Comparison of ENCODE assay signal across 9 cellular contexts in genomic region chr10:15254808-15255655, GRCh38.
A peak's percentile ranks its signal among the peaks of the same experiment; 100 is the strongest.
DNase-seq lines count a peak whose midpoint lies in the region; ATAC-seq and TF ChIP-seq lines count a peak whose summit lies in the region.
"Had no signal": no experiment of that assay in that cellular context is flagged by ENCODE, and none has a peak within 500 bp of the region (broad histone marks: within the 10 kb centered on the region; RNA-seq: fewer than 3 reads in every experiment).

No MANE protein-coding gene starts in this region.

- TF ChIP-seq POLR2A in upper lobe of left lung (IDR thresholded peaks at IDR 0.05): no peak

- peak; percentile 48 for DNase-seq in GM13977 (ENCODE audit: low spot score)
- peak; percentile 72 for DNase-seq in KBM-7
- peak; percentile 49 for DNase-seq in activated naive CD8-positive, alpha-beta T cell treated with anti-CD3 and anti-CD28 coated beads, Interleukin-2, amount 10 ng/mL, durations not matched to agents 7 days and 5 days
- peak in 5 of 10 donors; percentile 5 to 40 (median 18) for DNase-seq in naive thymus-derived CD8-positive, alpha-beta T cell
- DNase-seq in SHP77 (lab: John Stamatoyannopoulos, UW): no peak
- DNase-seq in ecto neural progenitor cell (ENCODE audit: low spot score): no peak
- no peak for DNase-seq in upper lobe of left lung
- no peak for DNase-seq in NCI-H1105 treated with DMSO at 0.1 percent for 48 hours (lab: John Stamatoyannopoulos, UW)

- in situ Hi-C loops in GM13977 (cut with MboI; ENCODE audit: low pct_unique_long_range_greater_than_20kb, low sequenced_read_pairs, unreplicated experiment) (no loop called here), KBM-7 (cut with MboI; ENCODE audit: low pct_unique_long_range_greater_than_20kb, low sequenced_read_pairs) (no loop called here)

- H3K36me3 ChIP-seq in upper lobe of left lung: no peaks in the 10 kb centered on the region
- H3K36me3 ChIP-seq: neutrophil had no signal

- H3K9me3 Mint-ChIP-seq in activated naive CD8-positive, alpha-beta T cell treated with anti-CD3 and anti-CD28 coated beads, Interleukin-2, amount 10 ng/mL, durations not matched to agents 7 days and 5 days: no peaks in the 10 kb centered on the region
- H3K9me3 Mint-ChIP-seq in naive thymus-derived CD8-positive, alpha-beta T cell: peaks cover 0 to 2% (median 0%) of the 10 kb centered on the region in 9 donors

- peaks cover 2% of the 10 kb centered on the region for H3K36me3 Mint-ChIP-seq in activated naive CD8-positive, alpha-beta T cell treated with anti-CD3 and anti-CD28 coated beads, Interleukin-2, amount 10 ng/mL, durations not matched to agents 7 days and 5 days
- peaks cover 0 to 12% (median 2%) of the 10 kb centered on the region in 3 donors for H3K36me3 Mint-ChIP-seq in naive thymus-derived CD8-positive, alpha-beta T cell

- peak overlapping the region; percentile 76 for H3K27ac Mint-ChIP-seq in activated naive CD8-positive, alpha-beta T cell treated with anti-CD3 and anti-CD28 coated beads, Interleukin-2, amount 10 ng/mL, durations not matched to agents 7 days and 5 days
- H3K27ac Mint-ChIP-seq in naive thymus-derived CD8-positive, alpha-beta T cell: peak overlapping the region; percentile 78 to 97 (median 94)

- WGBS in upper lobe of left lung, 2 donors: 39 to 42% methylated on average over 10 of the region's 10 CpGs

- no peaks in the 10 kb centered on the region for H3K9me3 ChIP-seq in upper lobe of left lung
- H3K9me3 ChIP-seq: neutrophil had no signal

- peak overlapping the region; percentile 85 for H3K4me3 Mint-ChIP-seq in activated naive CD8-positive, alpha-beta T cell treated with anti-CD3 and anti-CD28 coated beads, Interleukin-2, amount 10 ng/mL, durations not matched to agents 7 days and 5 days
- peak overlapping the region; percentile 86 to 98 (median 92) for H3K4me3 Mint-ChIP-seq in naive thymus-derived CD8-positive, alpha-beta T cell

- TF ChIP-seq EP300 in upper lobe of left lung (IDR thresholded peaks at IDR 0.05): no peak

- TF ChIP-seq CTCF in GM13977 (IDR thresholded peaks at IDR 0.05; ENCODE audit: extremely low read depth, insufficient read depth, missing control alignments) (no peak), upper lobe of left lung (IDR thresholded peaks at IDR 0.05) (no peak)

- H3K27ac ChIP-seq in upper lobe of left lung: no peak overlapping the region
- H3K27ac ChIP-seq: neutrophil had no signal

- peak; percentile 68 for ATAC-seq in activated naive CD8-positive, alpha-beta T cell treated with anti-CD3 and anti-CD28 coated beads, Interleukin-2, amount 10 ng/mL, durations not matched to agents 7 days and 5 days (ENCODE audit: low read depth)
- ATAC-seq in naive thymus-derived CD8-positive, alpha-beta T cell: peak; percentile 63 to 70
- no peak for ATAC-seq in upper lobe of left lung (ENCODE audit: low FRiP score in 2 of 2)

- peaks cover 20% of the 10 kb centered on the region for H3K4me1 Mint-ChIP-seq in activated naive CD8-positive, alpha-beta T cell treated with anti-CD3 and anti-CD28 coated beads, Interleukin-2, amount 10 ng/mL, durations not matched to agents 7 days and 5 days
- peaks cover 8 to 51% (median 46%) of the 10 kb centered on the region in 4 donors for H3K4me1 Mint-ChIP-seq in naive thymus-derived CD8-positive, alpha-beta T cell

- H3K27me3 Mint-ChIP-seq in activated naive CD8-positive, alpha-beta T cell treated with anti-CD3 and anti-CD28 coated beads, Interleukin-2, amount 10 ng/mL, durations not matched to agents 7 days and 5 days: no peaks in the 10 kb centered on the region
- H3K27me3 Mint-ChIP-seq in naive thymus-derived CD8-positive, alpha-beta T cell: no peaks in the 10 kb centered on the region

- peak overlapping the region in 2 of 4 donors; percentile 10 to 33 for H3K4me3 ChIP-seq in upper lobe of left lung

- no peaks in the 10 kb centered on the region for H3K4me1 ChIP-seq in upper lobe of left lung

- POLR2A ChIA-PET in activated naive CD8-positive, alpha-beta T cell treated with anti-CD3 and anti-CD28 coated beads, Interleukin-2, amount 10 ng/mL, durations not matched to agents 7 days and 5 days (lab: Charles Lee): no interaction called here
- POLR2A ChIA-PET in naive thymus-derived CD8-positive, alpha-beta T cell (lab: Charles Lee): interaction anchor here (0.7 to 1.1 kb wide), 4 partner anchors 10 to 471 kb away, joined by 3 to 6 read pairs (median 3); partner anchors contain the start of gene NMT2

- no peaks in the 10 kb centered on the region for H3K27me3 ChIP-seq in upper lobe of left lung

Comparison
In these comparisons a context has a peak if more than half of its experiments do, and no peak if none do; other contexts are left out.
1. DNase-seq: peak in GM13977 (single experiment), KBM-7 (single experiment) and activated naive CD8-positive, alpha-beta T cell treated with anti-CD3 and anti-CD28 coated beads, Interleukin-2, amount 10 ng/mL, durations not matched to agents 7 days and 5 days (single experiment); none in SHP77 (0 of 2), ecto neural progenitor cell (single experiment), upper lobe of left lung (0 of 2) and NCI-H1105 treated with DMSO at 0.1 percent for 48 hours (single experiment).
2. ATAC-seq: peak in activated naive CD8-positive, alpha-beta T cell treated with anti-CD3 and anti-CD28 coated beads, Interleukin-2, amount 10 ng/mL, durations not matched to agents 7 days and 5 days (single experiment) and naive thymus-derived CD8-positive, alpha-beta T cell (2 of 2); none in upper lobe of left lung (0 of 2).